Comparison of ENCODE assay signal across 8 cellular contexts in genomic region chr11:126969865-126970479, GRCh38. TPM values are rescaled to one million over a fixed set of nuclear protein-coding genes. Genes with fewer than 3 reads are reported as not detected.
DNase-seq lines count a peak whose midpoint lies in the region; ATAC-seq, FAIRE-seq and TF ChIP-seq lines count a peak whose summit lies in the region.

No MANE protein-coding gene starts in this region.

- H4K20me1 ChIP-seq in keratinocyte (ENCODE audit: control insufficient read depth, extremely low read depth, insufficient read depth, low read length), result no peaks in the 10 kb centered on the region

- H3K36me3 ChIP-seq in GM06990 (ENCODE audit: control insufficient read depth, insufficient read depth, low read length) (no peaks in the 10 kb centered on the region), keratinocyte (ENCODE audit: control insufficient read depth in 2 of 2, extremely low read depth in 1 of 2, insufficient read depth in 2 of 2, low read length in 2 of 2) (no peaks in the 10 kb centered on the region)

- H3K9ac ChIP-seq in keratinocyte (ENCODE audit: control insufficient read depth, extremely low read depth, insufficient read depth, low read length), result no peak overlapping the region

- FAIRE-seq in keratinocyte (lab: Jason Lieb, UNC), result no peak

- dilution Hi-C loops in keratinocyte (cut with MboI; ENCODE audit: extremely low pct_ligation_motif_present, low sequenced_read_pairs), result no loop called here

- no peak overlapping the region for H3K4me3 ChIP-seq in GM06990 (replicated peaks; ENCODE audit: low read depth, low read length)
- no peak overlapping the region for H3K4me3 ChIP-seq in keratinocyte (ENCODE audit: control insufficient read depth in 2 of 3, extremely low read depth in 1 of 3, insufficient read depth in 2 of 3, low read depth in 1 of 3, low read length in 3 of 3)

- H3K27ac ChIP-seq in VCaP (no peak overlapping the region), keratinocyte (ENCODE audit: control insufficient read depth, insufficient read depth, low read length) (peak overlapping the region; percentile 58)

- no peak overlapping the region for H3K4me3 Mint-ChIP-seq in naive thymus-derived CD8-positive, alpha-beta T cell

- H3K27me3 Mint-ChIP-seq in naive thymus-derived CD8-positive, alpha-beta T cell, result peaks cover 22 to 40% (median 27%) of the 10 kb centered on the region in 5 donors

- H3K9me3 Mint-ChIP-seq in naive thymus-derived CD8-positive, alpha-beta T cell, result peaks cover 0 to 3% (median 0%) of the 10 kb centered on the region in 9 donors

- no peaks in the 10 kb centered on the region for H3K79me2 ChIP-seq in keratinocyte (ENCODE audit: control insufficient read depth, insufficient read depth, low read length)

- no peak overlapping the region for H2AFZ ChIP-seq in keratinocyte (ENCODE audit: control insufficient read depth, low read length)

- peak; percentile 49 for ATAC-seq in HG03175 (IDR thresholded peaks at IDR 0.05; ENCODE audit: unreplicated experiment)
- no peak for ATAC-seq in naive thymus-derived CD8-positive, alpha-beta T cell
- no peak for ATAC-seq in GM21576 (IDR thresholded peaks at IDR 0.05; ENCODE audit: unreplicated experiment)

- H3K27me3 ChIP-seq in GM06990 (replicated peaks; ENCODE audit: control insufficient read depth, insufficient read depth, low read length), result peaks cover 3% of the 10 kb centered on the region
- H3K27me3 ChIP-seq in keratinocyte (ENCODE audit: control insufficient read depth, extremely low read depth, insufficient read depth, low read length), result no peaks in the 10 kb centered on the region

- peaks cover 2% of the 10 kb centered on the region for H3K9me1 ChIP-seq in keratinocyte (ENCODE audit: control insufficient read depth, extremely low read depth, insufficient read depth, low read length)

- DNase-seq in GM06990 (ENCODE audit: extremely low read depth, insufficient read length) (no peak), keratinocyte (ENCODE audit: low read depth, low spot score) (no peak), NCI-H2081 treated with DMSO at 0.1 percent for 48 hours (lab: John Stamatoyannopoulos, UW) (no peak)
- no peak for DNase-seq in naive thymus-derived CD8-positive, alpha-beta T cell
- no peak for DNase-seq in stimulated activated CD4-positive, alpha-beta T cell treated with anti-CD3 and anti-CD28 coated beads, Interleukin-12 subunit alpha, Interleukin-12 subunit beta, amount 100 ng/mL, for 4 hours

- H3K4me2 ChIP-seq in keratinocyte (ENCODE audit: control insufficient read depth, extremely low read depth, insufficient read depth, low read depth, low read length), result peak overlapping the region; percentile 29

- H3K36me3 Mint-ChIP-seq in naive thymus-derived CD8-positive, alpha-beta T cell, result peaks cover 0 to 4% (median 0%) of the 10 kb centered on the region in 3 donors

- POLR2A ChIA-PET in naive thymus-derived CD8-positive, alpha-beta T cell (lab: Charles Lee), result no interaction called here

- TF ChIP-seq CTCF in GM06990 (IDR thresholded peaks at IDR 0.05; ENCODE audit: insufficient read depth, low read length, poor library complexity, severe bottlenecking) (peak; percentile 55), VCaP (conservative IDR thresholded peaks at IDR 0.05) (peak; percentile 87), keratinocyte (optimal IDR thresholded peaks at IDR 0.05 in 1 of 3, IDR thresholded peaks at IDR 0.05 in 1 of 3, conservative IDR thresholded peaks at IDR 0.05 in 1 of 3; ENCODE audit: extremely low read depth in 1 of 3, insufficient read depth in 2 of 3, low read length in 3 of 3) (peak; percentile 50 to 68 (median 58))

- no peak overlapping the region for H3K27ac Mint-ChIP-seq in naive thymus-derived CD8-positive, alpha-beta T cell

- H3K9me3 ChIP-seq in keratinocyte (ENCODE audit: control insufficient read depth, low read depth, low read length), result no peaks in the 10 kb centered on the region

- H3K4me1 ChIP-seq in keratinocyte (ENCODE audit: control insufficient read depth, extremely low read depth, insufficient read depth, low read length), result peaks cover 8% of the 10 kb centered on the region

- no peaks in the 10 kb centered on the region for H3K4me1 Mint-ChIP-seq in naive thymus-derived CD8-positive, alpha-beta T cell

RNA-seq across cellular contexts. Expression of gene KIRREL3, which starts 30.6 kb away (rescaled TPM):
- 0.03 to 0.04 TPM in 2 of 3 replicates, not detected in the other for polyA plus RNA-seq in keratinocyte
- not detected for polyA plus RNA-seq in keratinocyte (2011; ENCODE audit: low read depth)
- 0.02 TPM in 1 of 2 replicates, not detected in the other for polyA plus RNA-seq in keratinocyte (2011; cell fraction: cytosol; rRNA removed)
- polyA plus RNA-seq in keratinocyte (2011; cell fraction: nucleus; rRNA removed), result not detected in 2 replicates
- polyA plus RNA-seq in keratinocyte (2012; ENCODE audit: low replicate concordance), result 0.34 and 0.45 TPM in 2 replicates
- polyA minus RNA-seq in keratinocyte, result not detected in 3 replicates
- not detected for polyA minus RNA-seq in keratinocyte (2011; cell fraction: cytosol; rRNA and poly(A)+ RNA removed)
- not detected in 2 replicates for polyA minus RNA-seq in keratinocyte (2011; cell fraction: nucleus; rRNA and poly(A)+ RNA removed)
- not detected for total RNA-seq in naive thymus-derived CD8-positive, alpha-beta T cell
- not detected for polyA plus RNA-seq in naive thymus-derived CD8-positive, alpha-beta T cell
